In genomic region chr7:34603711-34604444, GRCh38 we compare ENCODE assay signal across 19 cellular contexts. TPM values are rescaled to one million over a fixed set of nuclear protein-coding genes. Genes with fewer than 3 reads are reported as not detected.
DNase-seq lines count a peak whose midpoint lies in the region; ATAC-seq and TF ChIP-seq lines count a peak whose summit lies in the region.
"Had no signal": no experiment of that assay in that cellular context is flagged by ENCODE, and none has a peak within 500 bp of the region (broad histone marks: within the 10 kb centered on the region; RNA-seq: fewer than 3 reads in every experiment).

No MANE protein-coding gene starts in this region.

- no peaks in the 10 kb centered on the region for H3K27me3 Mint-ChIP-seq in T-cell

- ATAC-seq in heart right ventricle (peak; percentile 38 to 98 (median 84)), right cardiac atrium (peak; percentile 57 to 81), T-cell (replicated peaks in 1 of 4) (no peak)
- ATAC-seq: GM12878, HCT116 had no signal

- H3K27ac ChIP-seq in heart right ventricle (peak overlapping the region in 8 of 10 donors; percentile 20 to 83 (median 62)), right cardiac atrium (ENCODE audit: low read length) (no peak overlapping the region)
- H3K27ac ChIP-seq: 22Rv1, BLaER1, HL-60 had no signal

- no peaks in the 10 kb centered on the region for H3K36me3 Mint-ChIP-seq in T-cell

- H3K27ac Mint-ChIP-seq in T-cell, result no peak overlapping the region

- no peak for TF ChIP-seq CTCF in heart right ventricle (IDR thresholded peaks at IDR 0.05)

- DNase-seq in G401 (ENCODE audit: low spot score) (peak; percentile 86), cerebellum (ENCODE audit: low spot score) (peak; percentile 61), heart right ventricle (peak; percentile 29 to 58), right cardiac atrium (peak; percentile 35 to 69 (median 58)), T-cell (no peak), NCI-H1105 (lab: John Stamatoyannopoulos, UW) (no peak)
- no peak for DNase-seq in activated CD4-positive, CD25-positive, alpha-beta regulatory T cell (lab: John Stamatoyannopoulos, UW)
- DNase-seq in activated CD4-positive, alpha-beta T cell treated with anti-CD3 and anti-CD28 coated beads, Interleukin-2, amount 50 U/mL, for 48 hours, result no peak
- DNase-seq: AML-193, Calu3, DMS 273 treated with DMSO at 0.1 percent for 48 hours had no signal

- peaks cover 0 to 21% (median 3%) of the 10 kb centered on the region in 11 donors for H3K9me3 ChIP-seq in heart right ventricle
- H3K9me3 ChIP-seq in right cardiac atrium (ENCODE audit: control insufficient read depth, low read length), result no peaks in the 10 kb centered on the region
- H3K9me3 ChIP-seq: BLaER1 had no signal

- CTCF ChIA-PET in T-cell (lab: Charles Lee), result no interaction called here

- 32 to 42% methylated on average over 3 of the region's 3 CpGs for WGBS in heart right ventricle, 2 donors
- WGBS in right cardiac atrium, result 43% methylated on average over 3 of the region's 3 CpGs

- H3K27me3 ChIP-seq in heart right ventricle (no peaks in the 10 kb centered on the region), right cardiac atrium (ENCODE audit: control insufficient read depth, insufficient read depth) (no peaks in the 10 kb centered on the region)
- H3K27me3 ChIP-seq: BLaER1 had no signal

- no peaks in the 10 kb centered on the region for H3K36me3 ChIP-seq in heart right ventricle
- H3K36me3 ChIP-seq: BLaER1 had no signal

- no peak overlapping the region for H3K4me3 Mint-ChIP-seq in T-cell

- in situ Hi-C loops in G401 (cut with HindIII; ENCODE audit: low sequenced_read_pairs), result no loop called here

- H3K4me1 Mint-ChIP-seq in T-cell, result no peaks in the 10 kb centered on the region

- intact Hi-C loops in heart right ventricle (cut with DNase I) (no loop called here), right cardiac atrium (cut with DNase I) (no loop called here)

- H3K4me3 ChIP-seq in heart right ventricle (no peak overlapping the region), right cardiac atrium (ENCODE audit: low read length) (no peak overlapping the region)
- H3K4me3 ChIP-seq: BLaER1, GM12878 had no signal

- POLR2A ChIA-PET in T-cell (lab: Charles Lee), result no interaction called here

- peaks cover 0 to 5% (median 2%) of the 10 kb centered on the region in 3 donors for H3K9me3 Mint-ChIP-seq in T-cell

- peaks cover 0 to 10% (median 0%) of the 10 kb centered on the region in 9 donors for H3K4me1 ChIP-seq in heart right ventricle
- H3K4me1 ChIP-seq in right cardiac atrium (ENCODE audit: control insufficient read depth, insufficient read depth, low read length), result no peaks in the 10 kb centered on the region
- H3K4me1 ChIP-seq: BLaER1 had no signal

RNA-seq across cellular contexts. Expression of gene NPSR1, which starts 54.1 kb away (rescaled TPM):
- not detected in 2 replicates for total RNA-seq in G401 (2014; rRNA removed; shearing (Covaris generic))
- 4.4 TPM for total RNA-seq in cerebellum
- total RNA-seq in heart right ventricle, result not detected
- polyA plus RNA-seq in heart right ventricle, result not detected
- total RNA-seq in right cardiac atrium, result not detected
- not detected for polyA plus RNA-seq in right cardiac atrium
- not detected for total RNA-seq in T-cell
- total RNA-seq: A673, Calu3, Daoy, GM12878, H4 had no signal

Comparison
In these comparisons a context has a peak if more than half of its experiments do, and no peak if none do; other contexts are left out.
1. DNase-seq: peak in G401 (single experiment), cerebellum (single experiment), heart right ventricle (2 of 2) and right cardiac atrium (3 of 3); none in activated CD4-positive, CD25-positive, alpha-beta regulatory T cell (0 of 4), T-cell (0 of 34), NCI-H1105 (single experiment) and activated CD4-positive, alpha-beta T cell treated with anti-CD3 and anti-CD28 coated beads, Interleukin-2, amount 50 U/mL, for 48 hours (0 of 2).
2. ATAC-seq: peak in heart right ventricle (8 of 8) and right cardiac atrium (2 of 2); none in T-cell (0 of 4).